9 cellular contexts compared by ENCODE assay signal in genomic region chr10:119090026-119090808, GRCh38. TPM values are rescaled to one million over a fixed set of nuclear protein-coding genes. Genes with fewer than 3 reads are reported as not detected.
DNase-seq lines count a peak whose midpoint lies in the region; ATAC-seq and TF ChIP-seq lines count a peak whose summit lies in the region.
"Had no signal": no experiment of that assay in that cellular context is flagged by ENCODE, and none has a peak within 500 bp of the region (broad histone marks: within the 10 kb centered on the region; RNA-seq: fewer than 3 reads in every experiment).

No MANE protein-coding gene starts in this region.

- H3K4me3 ChIP-seq in suprapubic skin, result no peak overlapping the region

- no peak for TF ChIP-seq EP300 in suprapubic skin (IDR thresholded peaks at IDR 0.05)

- H3K27me3 Mint-ChIP-seq in activated naive CD8-positive, alpha-beta T cell, result no peaks in the 10 kb centered on the region
- H3K27me3 Mint-ChIP-seq in activated naive CD8-positive, alpha-beta T cell treated with anti-CD3 and anti-CD28 coated beads for 36 hours, result no peaks in the 10 kb centered on the region
- no peaks in the 10 kb centered on the region for H3K27me3 Mint-ChIP-seq in T-helper 2 cell treated with Interferon-gamma antibody and Interleukin-4, amounts not matched to agents 5 μg/mL and 100 μg/mL, for 36 hours (ENCODE audit: low read depth)
- H3K27me3 Mint-ChIP-seq in progenitor cell of endocrine pancreas, result peaks cover 3% of the 10 kb centered on the region

- H3K4me1 Mint-ChIP-seq in activated naive CD8-positive, alpha-beta T cell (ENCODE audit: low read depth), result peaks cover 20% of the 10 kb centered on the region
- H3K4me1 Mint-ChIP-seq in activated naive CD8-positive, alpha-beta T cell treated with anti-CD3 and anti-CD28 coated beads for 36 hours, result peaks cover 13% of the 10 kb centered on the region
- H3K4me1 Mint-ChIP-seq in T-helper 2 cell treated with Interferon-gamma antibody and Interleukin-4, amounts not matched to agents 5 μg/mL and 100 μg/mL, for 36 hours (ENCODE audit: low read depth), result peaks cover 56% of the 10 kb centered on the region
- H3K4me1 Mint-ChIP-seq in progenitor cell of endocrine pancreas (ENCODE audit: low read depth), result peaks cover 3% of the 10 kb centered on the region

- H3K27me3 ChIP-seq in suprapubic skin, result no peaks in the 10 kb centered on the region

- no peak for TF ChIP-seq POLR2A in suprapubic skin (IDR thresholded peaks at IDR 0.05)

- no peaks in the 10 kb centered on the region for H3K36me3 ChIP-seq in suprapubic skin

- H3K27ac ChIP-seq in epithelial cell of prostate (peak overlapping the region; percentile 49), suprapubic skin (peak overlapping the region; percentile 28)

- H3K9me3 ChIP-seq in suprapubic skin, result no peaks in the 10 kb centered on the region

- WGBS in suprapubic skin, result 79% methylated on average over 13 of the region's 13 CpGs

- no peak for DNase-seq in activated naive CD8-positive, alpha-beta T cell treated with anti-CD3 and anti-CD28 coated beads for 36 hours
- no peak for DNase-seq in T-helper 2 cell treated with Interferon-gamma antibody and Interleukin-4, amounts not matched to agents 5 μg/mL and 100 μg/mL, for 36 hours (ENCODE audit: low spot score)
- no peak for DNase-seq in epithelial cell of prostate (ENCODE audit: low read depth, low spot score)
- peak in 1 of 2 donors; percentile 6 for DNase-seq in suprapubic skin (ENCODE audit: low spot score in 2 of 2)
- no peak for DNase-seq in progenitor cell of endocrine pancreas (ENCODE audit: low spot score, unreplicated experiment)
- no peak for DNase-seq in occipital lobe (lab: John Stamatoyannopoulos, UW)
- DNase-seq: NCI-H187 treated with DMSO at 0.1 percent for 48 hours had no signal

- no peaks in the 10 kb centered on the region for H3K36me3 Mint-ChIP-seq in activated naive CD8-positive, alpha-beta T cell
- H3K36me3 Mint-ChIP-seq in activated naive CD8-positive, alpha-beta T cell treated with anti-CD3 and anti-CD28 coated beads for 36 hours, result no peaks in the 10 kb centered on the region
- H3K36me3 Mint-ChIP-seq in T-helper 2 cell treated with Interferon-gamma antibody and Interleukin-4, amounts not matched to agents 5 μg/mL and 100 μg/mL, for 36 hours (ENCODE audit: low read depth), result peaks cover 12% of the 10 kb centered on the region
- H3K36me3 Mint-ChIP-seq in progenitor cell of endocrine pancreas (ENCODE audit: insufficient read depth), result no peaks in the 10 kb centered on the region

- TF ChIP-seq CTCF in suprapubic skin (IDR thresholded peaks at IDR 0.05), result no peak
- TF ChIP-seq CTCF in progenitor cell of endocrine pancreas (IDR thresholded peaks at IDR 0.05; ENCODE audit: unreplicated experiment), result no peak

- H3K4me3 Mint-ChIP-seq in activated naive CD8-positive, alpha-beta T cell, result no peak overlapping the region
- no peak overlapping the region for H3K4me3 Mint-ChIP-seq in activated naive CD8-positive, alpha-beta T cell treated with anti-CD3 and anti-CD28 coated beads for 36 hours
- H3K4me3 Mint-ChIP-seq in T-helper 2 cell treated with Interferon-gamma antibody and Interleukin-4, amounts not matched to agents 5 μg/mL and 100 μg/mL, for 36 hours, result peak overlapping the region; percentile 80
- no peak overlapping the region for H3K4me3 Mint-ChIP-seq in progenitor cell of endocrine pancreas (ENCODE audit: low read depth)

- peak overlapping the region; percentile 41 for H3K27ac Mint-ChIP-seq in activated naive CD8-positive, alpha-beta T cell
- no peak overlapping the region for H3K27ac Mint-ChIP-seq in activated naive CD8-positive, alpha-beta T cell treated with anti-CD3 and anti-CD28 coated beads for 36 hours
- peak overlapping the region; percentile 99 for H3K27ac Mint-ChIP-seq in T-helper 2 cell treated with Interferon-gamma antibody and Interleukin-4, amounts not matched to agents 5 μg/mL and 100 μg/mL, for 36 hours
- H3K27ac Mint-ChIP-seq in progenitor cell of endocrine pancreas, result no peak overlapping the region

- no peaks in the 10 kb centered on the region for H3K4me1 ChIP-seq in suprapubic skin

- H3K9me3 Mint-ChIP-seq in activated naive CD8-positive, alpha-beta T cell (ENCODE audit: low read depth), result no peaks in the 10 kb centered on the region
- no peaks in the 10 kb centered on the region for H3K9me3 Mint-ChIP-seq in activated naive CD8-positive, alpha-beta T cell treated with anti-CD3 and anti-CD28 coated beads for 36 hours
- peaks cover 5% of the 10 kb centered on the region for H3K9me3 Mint-ChIP-seq in T-helper 2 cell treated with Interferon-gamma antibody and Interleukin-4, amounts not matched to agents 5 μg/mL and 100 μg/mL, for 36 hours
- H3K9me3 Mint-ChIP-seq in progenitor cell of endocrine pancreas (ENCODE audit: low read depth), result no peaks in the 10 kb centered on the region

- no peak for ATAC-seq in HG02885 (IDR thresholded peaks at IDR 0.05; ENCODE audit: poor library complexity, unreplicated experiment)

RNA-seq across cellular contexts. Expression of gene EIF3A, which starts 9.6 kb away (rescaled TPM):
- total RNA-seq in activated naive CD8-positive, alpha-beta T cell treated with anti-CD3 and anti-CD28 coated beads for 36 hours, result 100 to 1,000 TPM; 160 to 163 TPM
- total RNA-seq in suprapubic skin (100 to 1,000 TPM; 116 to 148 (median 123) TPM), progenitor cell of endocrine pancreas (127 and 129 TPM in 2 replicates), occipital lobe (81.6 TPM)

RNA-seq across cellular contexts. Expression of gene DENND10, which starts 13.7 kb away (rescaled TPM):
- 10 to 100 TPM; 14.6 to 17.8 TPM for total RNA-seq in activated naive CD8-positive, alpha-beta T cell treated with anti-CD3 and anti-CD28 coated beads for 36 hours
- total RNA-seq in suprapubic skin (10 to 100 TPM; 27.5 to 45.8 (median 33.1) TPM), progenitor cell of endocrine pancreas (44.6 and 48.5 TPM in 2 replicates), occipital lobe (53.7 TPM)

Comparison
In these comparisons a context has a peak if more than half of its experiments do, and no peak if none do; other contexts are left out.
1. H3K27ac Mint-ChIP-seq: peak in activated naive CD8-positive, alpha-beta T cell (single experiment) and T-helper 2 cell treated with Interferon-gamma antibody and Interleukin-4, amounts not matched to agents 5 μg/mL and 100 μg/mL, for 36 hours (single experiment); none in activated naive CD8-positive, alpha-beta T cell treated with anti-CD3 and anti-CD28 coated beads for 36 hours (single experiment) and progenitor cell of endocrine pancreas (single experiment).